In genomic region chr7:73528204-73528603, GRCh38 we compare ENCODE assay signal across 1 cellular context.
TF ChIP-seq lines count a peak whose summit lies in the region.

No MANE protein-coding gene starts in this region.

TF ChIP-seq in H1, 55 proteins besides CTCF, POLR2A, EP300 and RAD21:
- TF ChIP-seq SRF (IDR thresholded peaks at IDR 0.05; ENCODE audit: low read depth, low read length) (no peak), TCF12 (IDR thresholded peaks at IDR 0.05; ENCODE audit: low read depth, low read length) (no peak)
